8 cellular contexts compared by ENCODE assay signal in genomic region chr17:70920416-70920815, GRCh38.
"Had no signal": no experiment of that assay in that cellular context is flagged by ENCODE, and none has a peak within 500 bp of the region (broad histone marks: within the 10 kb centered on the region; RNA-seq: fewer than 3 reads in every experiment).

No MANE protein-coding gene starts in this region.

- H3K4me3 Mint-ChIP-seq: GM23338, H9, HFFc6 had no signal

- ATAC-seq: GM23338, HCT116 had no signal

- H3K27ac Mint-ChIP-seq: GM23338, H9, HFFc6 had no signal

- DNase-seq: GM23248, GOT3, H7, H9, HCEC 1CT, HFFc6 had no signal

- H3K4me1 Mint-ChIP-seq: GM23338, H9 had no signal
